25 cellular contexts compared by ENCODE assay signal in the genomic region with DNA sequence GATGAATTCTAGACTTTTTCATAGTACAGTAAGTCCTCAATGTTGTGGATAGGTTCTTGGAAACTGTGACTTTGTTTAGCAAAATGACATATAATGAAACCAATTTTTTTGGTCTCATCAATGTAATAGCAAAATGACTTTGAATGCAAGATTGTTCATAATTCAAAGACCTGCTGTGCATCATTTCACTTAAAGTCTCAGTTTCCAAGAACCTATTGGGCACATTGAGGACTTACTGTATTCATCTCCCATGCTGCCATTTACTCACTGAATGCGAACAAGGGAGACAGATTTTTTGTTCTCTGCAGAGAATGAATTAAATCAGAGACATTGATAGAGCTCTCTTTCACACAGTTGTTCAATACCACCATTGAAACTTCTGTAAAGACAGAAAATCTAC.
DNase-seq lines count a peak whose midpoint lies in the region; ATAC-seq lines count a peak whose summit lies in the region.
"Had no signal": no experiment of that assay in that cellular context is flagged by ENCODE, and none has a peak within 500 bp of the region (broad histone marks: within the 10 kb centered on the region; RNA-seq: fewer than 3 reads in every experiment).

No MANE protein-coding gene starts in this region.

- no peaks in the 10 kb centered on the region for H3K27me3 Mint-ChIP-seq in activated T-cell treated with anti-CD3 and anti-CD28 coated beads, Interleukin-2, amount 50 U/mL, for 24 hours
- no peaks in the 10 kb centered on the region for H3K27me3 Mint-ChIP-seq in activated naive CD4-positive, alpha-beta T cell treated with anti-CD3 and anti-CD28 coated beads for 36 hours (ENCODE audit: low read depth)
- H3K27me3 Mint-ChIP-seq in activated naive CD4-positive, alpha-beta T cell treated with anti-CD3 and anti-CD28 coated beads, Interleukin-2, amount 10 ng/mL, durations not matched to agents 7 days and 5 days = no peaks in the 10 kb centered on the region
- no peaks in the 10 kb centered on the region for H3K27me3 Mint-ChIP-seq in stimulated activated naive CD8-positive, alpha-beta T cell treated with anti-CD3 and anti-CD28 coated beads, Interleukin-15, amount 100 ng/mL, for 72 hours
- H3K27me3 Mint-ChIP-seq: CD4-positive, alpha-beta memory T cell; CD4-positive, CD25-positive, alpha-beta regulatory T cell; CD8-positive, alpha-beta memory T cell had no signal

- H3K9me3 Mint-ChIP-seq in activated T-cell treated with anti-CD3 and anti-CD28 coated beads, Interleukin-2, amount 50 U/mL, for 24 hours = peaks cover 6% of the 10 kb centered on the region
- peaks cover 6% of the 10 kb centered on the region for H3K9me3 Mint-ChIP-seq in activated naive CD4-positive, alpha-beta T cell treated with anti-CD3 and anti-CD28 coated beads for 36 hours
- peaks cover 4% of the 10 kb centered on the region for H3K9me3 Mint-ChIP-seq in activated naive CD4-positive, alpha-beta T cell treated with anti-CD3 and anti-CD28 coated beads, Interleukin-2, amount 10 ng/mL, durations not matched to agents 7 days and 5 days
- H3K9me3 Mint-ChIP-seq in stimulated activated naive CD8-positive, alpha-beta T cell treated with anti-CD3 and anti-CD28 coated beads, Interleukin-15, amount 100 ng/mL, for 72 hours = peaks cover 4 to 12% of the 10 kb centered on the region in 2 donors
- no peaks in the 10 kb centered on the region for H3K9me3 Mint-ChIP-seq in stimulated activated effector memory CD8-positive, alpha-beta T cell treated with anti-CD3 and anti-CD28 coated beads, Interleukin-12 subunit alpha, Interleukin-12 subunit beta, amount 100 ng/mL, for 72 hours

- H3K4me3 Mint-ChIP-seq in activated T-cell treated with anti-CD3 and anti-CD28 coated beads, Interleukin-2, amount 50 U/mL, for 24 hours = no peak overlapping the region
- no peak overlapping the region for H3K4me3 Mint-ChIP-seq in activated naive CD4-positive, alpha-beta T cell treated with anti-CD3 and anti-CD28 coated beads for 36 hours
- no peak overlapping the region for H3K4me3 Mint-ChIP-seq in activated naive CD4-positive, alpha-beta T cell treated with anti-CD3 and anti-CD28 coated beads, Interleukin-2, amount 10 ng/mL, durations not matched to agents 7 days and 5 days
- H3K4me3 Mint-ChIP-seq in stimulated activated naive CD8-positive, alpha-beta T cell treated with anti-CD3 and anti-CD28 coated beads, Interleukin-15, amount 100 ng/mL, for 72 hours = no peak overlapping the region
- H3K4me3 Mint-ChIP-seq in stimulated activated effector memory CD8-positive, alpha-beta T cell treated with anti-CD3 and anti-CD28 coated beads, Interleukin-12 subunit alpha, Interleukin-12 subunit beta, amount 100 ng/mL, for 72 hours = no peak overlapping the region
- H3K4me3 Mint-ChIP-seq: CD14-positive monocyte; CD4-positive, alpha-beta memory T cell; CD4-positive, CD25-positive, alpha-beta regulatory T cell; CD8-positive, alpha-beta memory T cell had no signal

- CTCF ChIA-PET in activated naive CD4-positive, alpha-beta T cell treated with anti-CD3 and anti-CD28 coated beads for 36 hours (lab: Charles Lee) = interaction anchor here (1.4 to 1.9 kb wide), 2 partner anchors 14 to 198 kb away, joined by 4 to 6 read pairs; no protein-coding TSS in a partner anchor
- CTCF ChIA-PET in activated naive CD4-positive, alpha-beta T cell treated with anti-CD3 and anti-CD28 coated beads, Interleukin-2, amount 10 ng/mL, durations not matched to agents 7 days and 5 days (lab: Charles Lee) = no interaction called here

- no peaks in the 10 kb centered on the region for H3K36me3 Mint-ChIP-seq in activated T-cell treated with anti-CD3 and anti-CD28 coated beads, Interleukin-2, amount 50 U/mL, for 24 hours (ENCODE audit: low read depth)
- no peaks in the 10 kb centered on the region for H3K36me3 Mint-ChIP-seq in activated naive CD4-positive, alpha-beta T cell treated with anti-CD3 and anti-CD28 coated beads for 36 hours (ENCODE audit: low read depth)
- peaks cover 5% of the 10 kb centered on the region for H3K36me3 Mint-ChIP-seq in activated naive CD4-positive, alpha-beta T cell treated with anti-CD3 and anti-CD28 coated beads, Interleukin-2, amount 10 ng/mL, durations not matched to agents 7 days and 5 days
- H3K36me3 Mint-ChIP-seq in stimulated activated effector memory CD8-positive, alpha-beta T cell treated with anti-CD3 and anti-CD28 coated beads, Interleukin-12 subunit alpha, Interleukin-12 subunit beta, amount 100 ng/mL, for 72 hours = no peaks in the 10 kb centered on the region
- H3K36me3 Mint-ChIP-seq: CD14-positive monocyte had no signal

- ATAC-seq in stimulated activated naive CD8-positive, alpha-beta T cell treated with anti-CD3 and anti-CD28 coated beads, Interleukin-15, amount 100 ng/mL, for 72 hours = peak; percentile 33
- no peak for ATAC-seq in stimulated activated naive CD8-positive, alpha-beta T cell treated with anti-CD3 and anti-CD28 coated beads, Interleukin-15, Interleukin-2, amounts not matched to agents 100 U/mL and 50 U/mL, for 24 hours
- peak; percentile 55 for ATAC-seq in stimulated activated effector memory CD8-positive, alpha-beta T cell treated with anti-CD3 and anti-CD28 coated beads, Interleukin-12 subunit alpha, Interleukin-12 subunit beta, amount 100 ng/mL, for 72 hours
- ATAC-seq: GM12878 had no signal

- no peak for DNase-seq in activated T-cell treated with anti-CD3 and anti-CD28 coated beads, Interleukin-2, amount 50 U/mL, for 24 hours
- no peak for DNase-seq in activated T-cell treated with anti-CD3 and anti-CD28 coated beads, Interleukin-2, amount 50 U/mL, for 1 hour
- DNase-seq in activated naive CD4-positive, alpha-beta T cell treated with anti-CD3 and anti-CD28 coated beads for 36 hours = no peak
- DNase-seq in activated naive CD4-positive, alpha-beta T cell treated with anti-CD3 and anti-CD28 coated beads, Interleukin-2, amount 10 ng/mL, durations not matched to agents 7 days and 5 days = no peak
- DNase-seq in stimulated activated naive CD8-positive, alpha-beta T cell treated with anti-CD3 and anti-CD28 coated beads, Interleukin-15, amount 100 ng/mL, for 72 hours = no peak
- no peak for DNase-seq in stimulated activated naive CD8-positive, alpha-beta T cell treated with anti-CD3 and anti-CD28 coated beads, Interleukin-15, Interleukin-2, amounts not matched to agents 100 U/mL and 50 U/mL, for 24 hours
- no peak for DNase-seq in stimulated activated effector memory CD8-positive, alpha-beta T cell treated with anti-CD3 and anti-CD28 coated beads, Interleukin-12 subunit alpha, Interleukin-12 subunit beta, amount 100 ng/mL, for 72 hours (ENCODE audit: low spot score in 2 of 2)
- no peak for DNase-seq in T-helper 9 cell
- DNase-seq: 8988T; ACHN; BE2C; C1 segment of cervical spinal cord; CD4-positive, alpha-beta memory T cell; CD4-positive, CD25-positive, alpha-beta regulatory T cell; CD8-positive, alpha-beta memory T cell; COR-L47; DMS 273 treated with DMSO at 0.1 percent for 48 hours; DMS153; DMS53; DMS79; DND-41; EL; GDM1 had no signal

- intact Hi-C loops in activated naive CD4-positive, alpha-beta T cell treated with anti-CD3 and anti-CD28 coated beads for 36 hours (cut with micrococcal nuclease) = loop anchor here (1.0 to 5.0 kb wide), 2 partner anchors 8 to 130 kb away; no protein-coding TSS in a partner anchor

- H3K27ac Mint-ChIP-seq in activated T-cell treated with anti-CD3 and anti-CD28 coated beads, Interleukin-2, amount 50 U/mL, for 24 hours = peak overlapping the region; percentile 55
- H3K27ac Mint-ChIP-seq in activated naive CD4-positive, alpha-beta T cell treated with anti-CD3 and anti-CD28 coated beads for 36 hours = peak overlapping the region; percentile 58
- H3K27ac Mint-ChIP-seq in activated naive CD4-positive, alpha-beta T cell treated with anti-CD3 and anti-CD28 coated beads, Interleukin-2, amount 10 ng/mL, durations not matched to agents 7 days and 5 days = no peak overlapping the region
- no peak overlapping the region for H3K27ac Mint-ChIP-seq in stimulated activated naive CD8-positive, alpha-beta T cell treated with anti-CD3 and anti-CD28 coated beads, Interleukin-15, amount 100 ng/mL, for 72 hours
- no peak overlapping the region for H3K27ac Mint-ChIP-seq in stimulated activated effector memory CD8-positive, alpha-beta T cell treated with anti-CD3 and anti-CD28 coated beads, Interleukin-12 subunit alpha, Interleukin-12 subunit beta, amount 100 ng/mL, for 72 hours
- H3K27ac Mint-ChIP-seq: CD14-positive monocyte; CD4-positive, alpha-beta memory T cell; CD4-positive, CD25-positive, alpha-beta regulatory T cell had no signal

- H3K4me1 Mint-ChIP-seq in activated T-cell treated with anti-CD3 and anti-CD28 coated beads, Interleukin-2, amount 50 U/mL, for 24 hours (ENCODE audit: low read depth) = peaks cover 50% of the 10 kb centered on the region
- peaks cover 60% of the 10 kb centered on the region for H3K4me1 Mint-ChIP-seq in activated naive CD4-positive, alpha-beta T cell treated with anti-CD3 and anti-CD28 coated beads for 36 hours (ENCODE audit: low read depth)
- peaks cover 17% of the 10 kb centered on the region for H3K4me1 Mint-ChIP-seq in activated naive CD4-positive, alpha-beta T cell treated with anti-CD3 and anti-CD28 coated beads, Interleukin-2, amount 10 ng/mL, durations not matched to agents 7 days and 5 days
- peaks cover 42% of the 10 kb centered on the region for H3K4me1 Mint-ChIP-seq in stimulated activated naive CD8-positive, alpha-beta T cell treated with anti-CD3 and anti-CD28 coated beads, Interleukin-15, amount 100 ng/mL, for 72 hours
- peaks cover 7% of the 10 kb centered on the region for H3K4me1 Mint-ChIP-seq in stimulated activated effector memory CD8-positive, alpha-beta T cell treated with anti-CD3 and anti-CD28 coated beads, Interleukin-12 subunit alpha, Interleukin-12 subunit beta, amount 100 ng/mL, for 72 hours
- H3K4me1 Mint-ChIP-seq: CD14-positive monocyte had no signal

Comparison
In these comparisons a context has a peak if more than half of its experiments do, and no peak if none do; other contexts are left out.
1. H3K27ac Mint-ChIP-seq: peak in activated T-cell treated with anti-CD3 and anti-CD28 coated beads, Interleukin-2, amount 50 U/mL, for 24 hours (single experiment) and activated naive CD4-positive, alpha-beta T cell treated with anti-CD3 and anti-CD28 coated beads for 36 hours (single experiment); none in activated naive CD4-positive, alpha-beta T cell treated with anti-CD3 and anti-CD28 coated beads, Interleukin-2, amount 10 ng/mL, durations not matched to agents 7 days and 5 days (single experiment), stimulated activated naive CD8-positive, alpha-beta T cell treated with anti-CD3 and anti-CD28 coated beads, Interleukin-15, amount 100 ng/mL, for 72 hours (0 of 2) and stimulated activated effector memory CD8-positive, alpha-beta T cell treated with anti-CD3 and anti-CD28 coated beads, Interleukin-12 subunit alpha, Interleukin-12 subunit beta, amount 100 ng/mL, for 72 hours (single experiment).